Comparison of ENCODE assay signal across 1 cellular context in the genomic region with DNA sequence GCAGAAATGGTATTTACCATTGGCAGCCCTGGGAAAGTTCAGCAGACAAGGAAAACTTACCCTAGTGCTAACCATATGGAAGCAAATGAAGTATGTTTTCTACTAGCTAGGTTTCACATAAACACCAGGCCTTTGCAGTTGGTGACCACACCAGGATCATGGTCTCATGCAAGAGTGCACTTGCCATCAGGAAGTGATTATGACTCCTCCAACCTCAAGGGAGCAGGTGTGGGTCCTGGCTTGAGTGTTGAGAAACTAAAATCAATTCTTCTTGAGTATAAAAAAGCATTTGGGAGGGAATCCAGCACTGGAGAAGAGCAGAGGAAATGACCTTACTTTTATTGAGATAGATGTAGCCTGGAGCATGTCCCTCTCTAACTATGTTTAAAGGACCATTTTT.
TF ChIP-seq lines count a peak whose summit lies in the region.

No MANE protein-coding gene starts in this region.

TF ChIP-seq in GM12878, 131 proteins besides CTCF, POLR2A, EP300 and RAD21 (continued from another document and continues in another):
- TF ChIP-seq ZBTB4 (CRISPR knock-in tag; IDR thresholded peaks at IDR 0.05) (no peak), CHD1 (IDR thresholded peaks at IDR 0.05; ENCODE audit: low read depth, low read length) (no peak), TCF12 (IDR thresholded peaks at IDR 0.05; ENCODE audit: low read depth, low read length) (peak; percentile 93), E2F4 (IDR thresholded peaks at IDR 0.05; ENCODE audit: low read depth, low read length) (no peak), TBL1XR1 (IDR thresholded peaks at IDR 0.05; ENCODE audit: low read depth, low read length) (no peak), BCL11A (IDR thresholded peaks at IDR 0.05; ENCODE audit: low read depth, low read length) (peak; percentile 89), E2F8 (IDR thresholded peaks at IDR 0.05; ENCODE audit: low read depth, partially characterized antibody) (no peak), RCOR1 (conservative IDR thresholded peaks at IDR 0.05; ENCODE audit: low read depth, low read length) (no peak), RELA (IDR thresholded peaks at IDR 0.05; ENCODE audit: borderline replicate concordance, partially characterized antibody) (no peak), ZNF217 (IDR thresholded peaks at IDR 0.05) (no peak), TARDBP (IDR thresholded peaks at IDR 0.05; ENCODE audit: borderline replicate concordance) (no peak), SUPT20H (IDR thresholded peaks at IDR 0.05; ENCODE audit: borderline replicate concordance, control insufficient read depth, low read depth, low read length) (no peak), RB1 (IDR thresholded peaks at IDR 0.05; ENCODE audit: borderline replicate concordance) (no peak), NKRF (conservative IDR thresholded peaks at IDR 0.05) (no peak), ZNF24 (IDR thresholded peaks at IDR 0.05) (no peak), EED (IDR thresholded peaks at IDR 0.05; ENCODE audit: low read depth) (peak; percentile 99), NFIC (IDR thresholded peaks at IDR 0.05; ENCODE audit: low read depth, low read length) (peak; percentile 97), HCFC1 (IDR thresholded peaks at IDR 0.05; ENCODE audit: low read length) (no peak), EGR1 (IDR thresholded peaks at IDR 0.05; ENCODE audit: borderline replicate concordance in 1 of 2, low read depth in 2 of 2, low read length in 2 of 2) (no peak), JUND (IDR thresholded peaks at IDR 0.05; ENCODE audit: low read depth, low read length) (no peak), IKZF1 (conservative IDR thresholded peaks at IDR 0.05) (peak; percentile 77), ATF2 (IDR thresholded peaks at IDR 0.05; ENCODE audit: low read length) (peak; percentile 97), SMC3 (IDR thresholded peaks at IDR 0.05; ENCODE audit: borderline replicate concordance, low read length) (no peak), GATAD2B (conservative IDR thresholded peaks at IDR 0.05; ENCODE audit: low read depth) (no peak; the same call in 1 of the 2 replicates), MTA3 (IDR thresholded peaks at IDR 0.05; ENCODE audit: borderline replicate concordance, low read length) (peak; percentile 93), SP1 (IDR thresholded peaks at IDR 0.05; ENCODE audit: low read depth, low read length) (no peak), ZNF207 (IDR thresholded peaks at IDR 0.05; ENCODE audit: borderline replicate concordance) (no peak)
- TF ChIP-seq, protein P1, sequence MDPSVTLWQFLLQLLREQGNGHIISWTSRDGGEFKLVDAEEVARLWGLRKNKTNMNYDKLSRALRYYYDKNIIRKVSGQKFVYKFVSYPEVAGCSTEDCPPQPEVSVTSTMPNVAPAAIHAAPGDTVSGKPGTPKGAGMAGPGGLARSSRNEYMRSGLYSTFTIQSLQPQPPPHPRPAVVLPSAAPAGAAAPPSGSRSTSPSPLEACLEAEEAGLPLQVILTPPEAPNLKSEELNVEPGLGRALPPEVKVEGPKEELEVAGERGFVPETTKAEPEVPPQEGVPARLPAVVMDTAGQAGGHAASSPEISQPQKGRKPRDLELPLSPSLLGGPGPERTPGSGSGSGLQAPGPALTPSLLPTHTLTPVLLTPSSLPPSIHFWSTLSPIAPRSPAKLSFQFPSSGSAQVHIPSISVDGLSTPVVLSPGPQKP (IDR thresholded peaks at IDR 0.05; ENCODE audit: low read depth, low read length) = no peak
- TF ChIP-seq, protein P2, sequence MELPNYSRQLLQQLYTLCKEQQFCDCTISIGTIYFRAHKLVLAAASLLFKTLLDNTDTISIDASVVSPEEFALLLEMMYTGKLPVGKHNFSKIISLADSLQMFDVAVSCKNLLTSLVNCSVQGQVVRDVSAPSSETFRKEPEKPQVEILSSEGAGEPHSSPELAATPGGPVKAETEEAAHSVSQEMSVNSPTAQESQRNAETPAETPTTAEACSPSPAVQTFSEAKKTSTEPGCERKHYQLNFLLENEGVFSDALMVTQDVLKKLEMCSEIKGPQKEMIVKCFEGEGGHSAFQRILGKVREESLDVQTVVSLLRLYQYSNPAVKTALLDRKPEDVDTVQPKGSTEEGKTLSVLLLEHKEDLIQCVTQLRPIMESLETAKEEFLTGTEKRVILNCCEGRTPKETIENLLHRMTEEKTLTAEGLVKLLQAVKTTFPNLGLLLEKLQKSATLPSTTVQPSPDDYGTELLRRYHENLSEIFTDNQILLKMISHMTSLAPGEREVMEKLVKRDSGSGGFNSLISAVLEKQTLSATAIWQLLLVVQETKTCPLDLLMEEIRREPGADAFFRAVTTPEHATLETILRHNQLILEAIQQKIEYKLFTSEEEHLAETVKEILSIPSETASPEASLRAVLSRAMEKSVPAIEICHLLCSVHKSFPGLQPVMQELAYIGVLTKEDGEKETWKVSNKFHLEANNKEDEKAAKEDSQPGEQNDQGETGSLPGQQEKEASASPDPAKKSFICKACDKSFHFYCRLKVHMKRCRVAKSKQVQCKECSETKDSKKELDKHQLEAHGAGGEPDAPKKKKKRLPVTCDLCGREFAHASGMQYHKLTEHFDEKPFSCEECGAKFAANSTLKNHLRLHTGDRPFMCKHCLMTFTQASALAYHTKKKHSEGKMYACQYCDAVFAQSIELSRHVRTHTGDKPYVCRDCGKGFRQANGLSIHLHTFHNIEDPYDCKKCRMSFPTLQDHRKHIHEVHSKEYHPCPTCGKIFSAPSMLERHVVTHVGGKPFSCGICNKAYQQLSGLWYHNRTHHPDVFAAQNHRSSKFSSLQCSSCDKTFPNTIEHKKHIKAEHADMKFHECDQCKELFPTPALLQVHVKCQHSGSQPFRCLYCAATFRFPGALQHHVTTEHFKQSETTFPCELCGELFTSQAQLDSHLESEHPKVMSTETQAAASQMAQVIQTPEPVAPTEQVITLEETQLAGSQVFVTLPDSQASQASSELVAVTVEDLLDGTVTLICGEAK (IDR thresholded peaks at IDR 0.05; ENCODE audit: borderline replicate concordance) = no peak
- TF ChIP-seq, protein P3, sequence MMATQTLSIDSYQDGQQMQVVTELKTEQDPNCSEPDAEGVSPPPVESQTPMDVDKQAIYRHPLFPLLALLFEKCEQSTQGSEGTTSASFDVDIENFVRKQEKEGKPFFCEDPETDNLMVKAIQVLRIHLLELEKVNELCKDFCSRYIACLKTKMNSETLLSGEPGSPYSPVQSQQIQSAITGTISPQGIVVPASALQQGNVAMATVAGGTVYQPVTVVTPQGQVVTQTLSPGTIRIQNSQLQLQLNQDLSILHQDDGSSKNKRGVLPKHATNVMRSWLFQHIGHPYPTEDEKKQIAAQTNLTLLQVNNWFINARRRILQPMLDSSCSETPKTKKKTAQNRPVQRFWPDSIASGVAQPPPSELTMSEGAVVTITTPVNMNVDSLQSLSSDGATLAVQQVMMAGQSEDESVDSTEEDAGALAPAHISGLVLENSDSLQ (IDR thresholded peaks at IDR 0.05) = no peak
- TF ChIP-seq, protein P4, sequence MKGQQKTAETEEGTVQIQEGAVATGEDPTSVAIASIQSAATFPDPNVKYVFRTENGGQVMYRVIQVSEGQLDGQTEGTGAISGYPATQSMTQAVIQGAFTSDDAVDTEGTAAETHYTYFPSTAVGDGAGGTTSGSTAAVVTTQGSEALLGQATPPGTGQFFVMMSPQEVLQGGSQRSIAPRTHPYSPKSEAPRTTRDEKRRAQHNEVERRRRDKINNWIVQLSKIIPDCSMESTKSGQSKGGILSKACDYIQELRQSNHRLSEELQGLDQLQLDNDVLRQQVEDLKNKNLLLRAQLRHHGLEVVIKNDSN (IDR thresholded peaks at IDR 0.05; ENCODE audit: borderline replicate concordance, extremely low read length, insufficient read depth, low read depth, low read length) = no peak
- TF ChIP-seq, protein P5, sequence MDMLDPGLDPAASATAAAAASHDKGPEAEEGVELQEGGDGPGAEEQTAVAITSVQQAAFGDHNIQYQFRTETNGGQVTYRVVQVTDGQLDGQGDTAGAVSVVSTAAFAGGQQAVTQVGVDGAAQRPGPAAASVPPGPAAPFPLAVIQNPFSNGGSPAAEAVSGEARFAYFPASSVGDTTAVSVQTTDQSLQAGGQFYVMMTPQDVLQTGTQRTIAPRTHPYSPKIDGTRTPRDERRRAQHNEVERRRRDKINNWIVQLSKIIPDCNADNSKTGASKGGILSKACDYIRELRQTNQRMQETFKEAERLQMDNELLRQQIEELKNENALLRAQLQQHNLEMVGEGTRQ (IDR thresholded peaks at IDR 0.05; ENCODE audit: borderline replicate concordance, low read depth, low read length) = no peak
